20 cellular contexts compared by ENCODE assay signal in the genomic region with DNA sequence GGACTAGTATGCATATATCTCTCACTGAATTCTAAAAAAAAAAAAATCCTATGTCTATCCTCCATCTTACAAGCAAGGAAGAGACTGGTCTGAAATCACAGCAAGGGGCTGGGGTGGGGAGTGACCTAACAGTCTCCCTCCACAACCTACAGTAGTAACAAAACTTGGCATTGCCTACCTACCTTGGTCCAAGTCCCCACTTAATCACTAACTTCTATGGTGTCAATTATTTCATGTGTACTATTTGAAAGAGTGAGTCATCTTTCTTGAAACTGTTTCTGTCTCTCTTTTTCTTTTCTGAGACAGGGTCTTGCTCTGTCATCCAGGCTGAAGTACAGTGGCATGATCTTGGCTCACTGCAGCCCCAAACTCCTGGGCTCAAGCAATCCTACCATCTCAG.
"Had no signal": no experiment of that assay in that cellular context is flagged by ENCODE, and none has a peak within 500 bp of the region (broad histone marks: within the 10 kb centered on the region; RNA-seq: fewer than 3 reads in every experiment).

No MANE protein-coding gene starts in this region.

- DNase-seq: activated CD4-positive, alpha-beta T cell treated with anti-CD3 and anti-CD28 coated beads for 1 hour; activated CD8-positive, alpha-beta memory T cell treated with anti-CD3 and anti-CD28 coated beads for 24 hours; activated effector memory CD4-positive, alpha-beta T cell treated with anti-CD3 and anti-CD28 coated beads, Interleukin-2, amount 50 U/mL, for 16 hours; effector memory CD4-positive, alpha-beta T cell; esophagus squamous epithelium; heart right ventricle; immature natural killer cell; kidney glomerular epithelial cell; left ventricle myocardium superior; occipital lobe; posterior cingulate gyrus; retina; stimulated activated naive CD4-positive, alpha-beta T cell; T1000; transverse colon had no signal

- H3K4me3 Mint-ChIP-seq: dendritic cell treated with granulocyte-macrophage colony-stimulating factor and Interleukin-4, amounts not matched to agents 40 ng/mL and 50 ng/mL, for 4 days; immature natural killer cell had no signal

- ATAC-seq: heart right ventricle, left ventricle myocardium superior had no signal

- FAIRE-seq: endothelial cell of umbilical vein had no signal

- H3K9me3 Mint-ChIP-seq: dendritic cell treated with granulocyte-macrophage colony-stimulating factor and Interleukin-4, amounts not matched to agents 40 ng/mL and 50 ng/mL, for 4 days; immature natural killer cell had no signal

- H3K27me3 Mint-ChIP-seq: dendritic cell treated with granulocyte-macrophage colony-stimulating factor and Interleukin-4, amounts not matched to agents 40 ng/mL and 50 ng/mL, for 4 days had no signal

- H3K4me3 ChIP-seq: ascending aorta, esophagus squamous epithelium, heart right ventricle, suprapubic skin, transverse colon, vagina had no signal

- H3K27ac ChIP-seq: ascending aorta, esophagus squamous epithelium, heart right ventricle, suprapubic skin, transverse colon, vagina had no signal

- H3K4me1 ChIP-seq: vagina had no signal

- H3K27ac Mint-ChIP-seq: dendritic cell treated with granulocyte-macrophage colony-stimulating factor and Interleukin-4, amounts not matched to agents 40 ng/mL and 50 ng/mL, for 4 days had no signal

- H3K27me3 ChIP-seq: ascending aorta, esophagus squamous epithelium, heart right ventricle, suprapubic skin, transverse colon, vagina had no signal

- H3K9me3 ChIP-seq: ascending aorta, esophagus squamous epithelium, heart right ventricle, suprapubic skin, transverse colon, vagina had no signal

- H3K4me1 Mint-ChIP-seq: immature natural killer cell had no signal
